Comparison of ENCODE assay signal across 28 cellular contexts in the genomic region with DNA sequence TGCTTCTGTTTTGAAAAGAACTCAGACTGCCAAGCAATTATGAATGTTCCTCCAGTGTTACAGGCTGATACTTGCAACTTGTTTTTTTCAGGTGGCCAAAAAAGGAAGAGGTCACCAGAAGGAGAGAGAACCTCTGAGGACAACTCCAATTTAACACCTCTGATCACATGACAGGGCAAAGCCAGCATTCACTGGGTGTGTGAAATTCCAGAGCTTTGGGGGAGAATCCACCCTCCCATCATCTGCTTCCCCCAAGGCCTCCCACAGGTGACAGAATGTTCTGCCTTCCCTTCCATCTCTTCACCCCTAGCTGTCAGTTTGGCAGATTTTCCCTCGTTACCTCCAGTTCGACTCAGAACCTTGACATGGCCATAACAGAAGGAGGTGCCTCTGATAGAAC.
"Had no signal": no experiment of that assay in that cellular context is flagged by ENCODE, and none has a peak within 500 bp of the region (broad histone marks: within the 10 kb centered on the region; RNA-seq: fewer than 3 reads in every experiment).

No MANE protein-coding gene starts in this region.

- ATAC-seq: activated T-cell treated with anti-CD3 and anti-CD28 coated beads, Interleukin-2, amount 50 U/mL, for 72 hours; left lung; naive thymus-derived CD4-positive, alpha-beta T cell; pancreas; psoas muscle had no signal

- H3K27me3 ChIP-seq: esophagus squamous epithelium, heart right ventricle, left lung, pancreas, suprapubic skin, tibial artery had no signal

- H3K9me3 Mint-ChIP-seq: activated naive CD8-positive, alpha-beta T cell treated with anti-CD3 and anti-CD28 coated beads, Interleukin-2, amount 10 ng/mL, durations not matched to agents 7 days and 5 days; activated T-cell treated with anti-CD3 and anti-CD28 coated beads, Interleukin-2, amount 50 U/mL, for 72 hours; naive thymus-derived CD4-positive, alpha-beta T cell; neural crest cell; T-helper 2 cell treated with Interferon-gamma antibody and Interleukin-4, amounts not matched to agents 5 μg/mL and 100 μg/mL, for 36 hours had no signal

- H3K4me3 ChIP-seq: esophagus squamous epithelium, heart right ventricle, left lung, pancreas, psoas muscle, suprapubic skin, tibial artery had no signal

- DNase-seq: activated CD4-positive, alpha-beta T cell treated with anti-CD3 and anti-CD28 coated beads for 4 hours; activated CD4-positive, alpha-beta T cell treated with anti-CD3 and anti-CD28 coated beads, Interleukin-2, amount 50 U/mL, for 4 hours; activated CD4-positive, CD25-positive, alpha-beta regulatory T cell; activated naive CD4-positive, alpha-beta T cell treated with Interleukin-2 at 50 U/mL for 16 hours; activated naive CD8-positive, alpha-beta T cell treated with anti-CD3 and anti-CD28 coated beads, Interleukin-2, amount 10 ng/mL, durations not matched to agents 7 days and 5 days; activated T-cell treated with anti-CD3 and anti-CD28 coated beads for 4 hours; activated T-cell treated with anti-CD3 and anti-CD28 coated beads, Interleukin-2, amount 50 U/mL, for 72 hours; dermis blood vessel endothelial cell; effector CD4-positive, alpha-beta T cell; esophagus squamous epithelium; heart right ventricle; left lung; midbrain; naive thymus-derived CD4-positive, alpha-beta T cell; nucleus accumbens; pancreas; psoas muscle; stimulated activated CD4-positive, alpha-beta T cell treated with anti-CD3 and anti-CD28 coated beads, Interleukin-15, amount 100 ng/mL, for 24 hours; stimulated activated CD4-positive, alpha-beta T cell treated with anti-CD3 and anti-CD28 coated beads, Interleukin-2, amount 100 ng/mL, for 24 hours; T-helper 1 cell; tibial artery had no signal

- H3K27ac ChIP-seq: epithelial cell of prostate, esophagus squamous epithelium, left lung, pancreas, psoas muscle, suprapubic skin, tibial artery had no signal

- H3K36me3 ChIP-seq: left lung, pancreas, suprapubic skin had no signal

- H3K4me1 ChIP-seq: pancreas had no signal

- H3K4me3 Mint-ChIP-seq: activated naive CD8-positive, alpha-beta T cell treated with anti-CD3 and anti-CD28 coated beads, Interleukin-2, amount 10 ng/mL, durations not matched to agents 7 days and 5 days; activated T-cell treated with anti-CD3 and anti-CD28 coated beads, Interleukin-2, amount 50 U/mL, for 72 hours; naive thymus-derived CD4-positive, alpha-beta T cell; neural crest cell; T-helper 2 cell treated with Interferon-gamma antibody and Interleukin-4, amounts not matched to agents 5 μg/mL and 100 μg/mL, for 36 hours had no signal

- H3K36me3 Mint-ChIP-seq: activated naive CD8-positive, alpha-beta T cell treated with anti-CD3 and anti-CD28 coated beads, Interleukin-2, amount 10 ng/mL, durations not matched to agents 7 days and 5 days had no signal

- H3K9me3 ChIP-seq: esophagus squamous epithelium, heart right ventricle, left lung, pancreas, psoas muscle, suprapubic skin, tibial artery had no signal

- H3K27ac Mint-ChIP-seq: activated naive CD8-positive, alpha-beta T cell treated with anti-CD3 and anti-CD28 coated beads, Interleukin-2, amount 10 ng/mL, durations not matched to agents 7 days and 5 days; activated T-cell treated with anti-CD3 and anti-CD28 coated beads, Interleukin-2, amount 50 U/mL, for 72 hours; T-helper 2 cell treated with Interferon-gamma antibody and Interleukin-4, amounts not matched to agents 5 μg/mL and 100 μg/mL, for 36 hours had no signal

- FAIRE-seq: colon, endometrium, islet of Langerhans, pancreas had no signal
